1 cellular context compared by ENCODE assay signal in genomic region chr1:19251305-19252196, GRCh38.
TF ChIP-seq lines count a peak whose summit lies in the region.

EMC1 (minus strand) TSS chr1:19251524; CDS start chr1:19251509, 15 bp downstream.
MRTO4 (plus strand) TSS chr1:19251805; CDS start chr1:19251836, 31 bp downstream.

TF ChIP-seq in A549, 52 proteins besides CTCF, POLR2A, EP300 and RAD21 (continued from another document):
- no peak for TF ChIP-seq ELK1 (IDR thresholded peaks at IDR 0.05; ENCODE audit: low read depth, low read length)
- no peak for TF ChIP-seq ZSCAN20 (CRISPR knock-in tag; IDR thresholded peaks at IDR 0.05)
- peak; percentile 99 for TF ChIP-seq MAX (IDR thresholded peaks at IDR 0.05)
- TF ChIP-seq SREBF2 (IDR thresholded peaks at IDR 0.05), result no peak
- TF ChIP-seq EHF (CRISPR knock-in tag; IDR thresholded peaks at IDR 0.05), result 0 out of 2 replicates have a peak, but pooled peaks have one; percentile 53
- TF ChIP-seq ZC3H11A (IDR thresholded peaks at IDR 0.05), result no peak
- TF ChIP-seq TP53 (CRISPR knock-in tag; IDR thresholded peaks at IDR 0.05), result no peak
- TF ChIP-seq REST (IDR thresholded peaks at IDR 0.05), result peak; percentile 43; the same call in 1 of the 2 replicates
